1 cellular context compared by ENCODE assay signal in the genomic region with DNA sequence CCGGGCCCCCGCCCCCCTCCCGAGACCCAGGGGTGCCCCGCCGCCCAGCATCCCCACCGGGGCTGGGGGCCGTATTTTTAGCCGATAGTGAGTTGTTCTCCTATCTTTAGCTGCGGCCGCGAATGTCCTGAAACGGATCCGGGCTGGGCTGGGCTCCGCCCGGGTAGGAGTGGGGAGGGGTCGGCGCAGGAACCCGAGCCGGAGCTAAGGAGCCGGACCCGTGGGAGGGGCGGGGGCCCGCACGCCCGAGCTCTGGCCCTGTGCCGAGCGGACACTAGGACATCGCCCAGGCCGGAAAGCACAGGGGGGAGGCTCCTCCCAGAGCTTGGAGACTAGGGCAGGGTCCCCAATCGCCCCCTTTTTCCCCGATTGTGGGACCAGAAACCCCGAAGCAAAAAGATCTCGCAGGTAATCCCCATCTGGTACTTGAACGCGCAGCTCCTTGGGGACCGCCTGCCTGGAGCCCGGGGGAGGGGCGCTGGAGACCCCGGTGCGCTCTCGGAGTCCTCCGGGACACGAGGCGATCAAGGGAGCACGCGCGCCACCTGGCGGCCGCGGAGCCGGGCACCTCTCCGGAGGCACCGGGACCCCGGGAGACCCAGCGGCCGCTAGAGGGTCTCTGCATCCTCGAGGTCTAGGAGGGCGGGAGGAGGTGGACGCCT.
TF ChIP-seq lines count a peak whose summit lies in the region.

No MANE protein-coding gene starts in this region.

TF ChIP-seq in K562, 482 proteins besides CTCF, POLR2A, EP300 and RAD21 (continued from another document and continues in another):
- TF ChIP-seq ZBTB7A (IDR thresholded peaks at IDR 0.05; ENCODE audit: borderline replicate concordance, control insufficient read depth, low read depth, low read length) (peak; percentile 100), MIER1 (IDR thresholded peaks at IDR 0.05; ENCODE audit: low read depth) (no peak), NFYB (IDR thresholded peaks at IDR 0.05; ENCODE audit: extremely low read depth, insufficient read length) (no peak), NR2C2 (CRISPR knock-in tag; IDR thresholded peaks at IDR 0.05) (peak; percentile 25; the same call in 1 of the 2 replicates), NR2C2 (tag; IDR thresholded peaks at IDR 0.05) (peak; percentile 51; the same call in 1 of the 2 replicates), PTTG1 (tag; IDR thresholded peaks at IDR 0.05; ENCODE audit: low read depth) (no peak), CCAR2 (IDR thresholded peaks at IDR 0.05; ENCODE audit: low read depth, low read length) (no peak), NONO (IDR thresholded peaks at IDR 0.05; ENCODE audit: low read depth in 2 of 2, low read length in 1 of 2) (peak in 1 of 2 experiments; percentile 49; a peak in 1 of 4 replicates), MGA (IDR thresholded peaks at IDR 0.05) (peak; percentile 84), SLC30A9 (CRISPR knock-in tag; IDR thresholded peaks at IDR 0.05) (no peak), MYC (IDR thresholded peaks at IDR 0.05; ENCODE audit: low read depth, low read length) (peak; percentile 89), MYC (CRISPR knock-in tag; IDR thresholded peaks at IDR 0.05; ENCODE audit: borderline replicate concordance, low read depth) (peak; percentile 67; the same call in 1 of the 2 replicates), ZNF586 (CRISPR knock-in tag; conservative IDR thresholded peaks at IDR 0.05) (no peak), MTA3 (IDR thresholded peaks at IDR 0.05; ENCODE audit: borderline replicate concordance) (peak; percentile 65; the same call in 1 of the 2 replicates), GTF2A2 (tag; IDR thresholded peaks at IDR 0.05) (no peak), RAD51 (IDR thresholded peaks at IDR 0.05; ENCODE audit: borderline replicate concordance, low read depth) (no peak), ARID4B (CRISPR knock-in tag; IDR thresholded peaks at IDR 0.05) (peak; percentile 18), ZNF184 (CRISPR knock-in tag; IDR thresholded peaks at IDR 0.05) (no peak), HNRNPLL (IDR thresholded peaks at IDR 0.05; ENCODE audit: low read depth, low read length, poor library complexity, severe bottlenecking) (peak; percentile 24), ZBTB8A (IDR thresholded peaks at IDR 0.05; ENCODE audit: partially characterized antibody) (no peak), ETV1 (tag; conservative IDR thresholded peaks at IDR 0.05; ENCODE audit: low read depth) (peak; percentile 15; the same call in 1 of the 2 replicates), SMAD4 (CRISPR knock-in tag; conservative IDR thresholded peaks at IDR 0.05) (0 out of 2 replicates have a peak, but pooled peaks have one; percentile 17), ZBTB9 (CRISPR knock-in tag; IDR thresholded peaks at IDR 0.05) (no peak), ZBTB2 (IDR thresholded peaks at IDR 0.05) (peak; percentile 47; the same call in 1 of the 2 replicates), NR3C1 (CRISPR knock-in tag; IDR thresholded peaks at IDR 0.05) (no peak), TCF15 (CRISPR knock-in tag; IDR thresholded peaks at IDR 0.05) (no peak), STAT5A (IDR thresholded peaks at IDR 0.05; ENCODE audit: borderline replicate concordance, low read length) (0 out of 2 replicates have a peak, but pooled peaks have one; percentile 13), ZNF644 (tag; IDR thresholded peaks at IDR 0.05; ENCODE audit: low read depth) (no peak), ZNF583 (CRISPR knock-in tag; IDR thresholded peaks at IDR 0.05) (no peak), E2F5 (CRISPR knock-in tag; IDR thresholded peaks at IDR 0.05) (0 out of 2 replicates have a peak, but pooled peaks have one; percentile 16), ZNF512 (tag; IDR thresholded peaks at IDR 0.05) (no peak), GATA2 (CRISPR knock-in tag; IDR thresholded peaks at IDR 0.05) (no peak)
- TF ChIP-seq, protein P1, sequence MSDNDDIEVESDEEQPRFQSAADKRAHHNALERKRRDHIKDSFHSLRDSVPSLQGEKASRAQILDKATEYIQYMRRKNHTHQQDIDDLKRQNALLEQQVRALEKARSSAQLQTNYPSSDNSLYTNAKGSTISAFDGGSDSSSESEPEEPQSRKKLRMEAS (CRISPR knock-in tag; IDR thresholded peaks at IDR 0.05), result peak; percentile 90
